ENCODE assay signal across 21 cellular contexts in the genomic region with DNA sequence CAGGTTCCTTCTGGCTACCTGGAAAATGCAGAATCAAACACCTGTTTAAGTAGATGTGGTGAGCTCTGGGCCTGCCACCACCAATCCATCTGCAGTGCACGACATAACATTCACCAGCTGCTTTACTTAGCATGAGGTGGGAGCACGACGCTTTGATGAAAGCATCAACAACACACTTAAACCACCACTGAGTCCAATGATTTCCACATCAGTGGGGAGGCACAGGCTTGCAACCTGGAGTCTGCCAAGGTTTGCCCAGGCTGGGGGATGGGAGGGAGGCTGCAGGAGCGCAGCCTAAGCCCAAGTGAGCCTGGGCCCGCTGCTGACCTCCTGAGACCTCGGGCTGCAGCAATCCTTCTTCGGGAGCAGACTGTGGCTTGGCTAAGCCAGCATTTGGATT.
A peak's percentile ranks its signal among the peaks of the same experiment; 100 is the strongest.
DNase-seq lines count a peak whose midpoint lies in the region; ATAC-seq, FAIRE-seq and TF ChIP-seq lines count a peak whose summit lies in the region.
"Had no signal": no experiment of that assay in that cellular context is flagged by ENCODE, and none has a peak within 500 bp of the region (broad histone marks: within the 10 kb centered on the region; RNA-seq: fewer than 3 reads in every experiment).

No MANE protein-coding gene starts in this region.

- no peaks in the 10 kb centered on the region for H3K9me3 ChIP-seq in transverse colon
- H3K9me3 ChIP-seq: BE2C had no signal

- CTCF ChIA-PET in WTC11 (lab: Charles Lee), result no interaction called here

- H3K4me1 Mint-ChIP-seq in WTC11 (peaks cover 9% of the 10 kb centered on the region), nephron progenitor cell (peaks cover 75% of the 10 kb centered on the region)
- no peaks in the 10 kb centered on the region for H3K4me1 Mint-ChIP-seq in stimulated activated memory B cell treated with anti-CD40 and anti-IgM and Interleukin-4, amounts not matched to agents 10 μg/mL and 1 μg/mL and 100 μg/mL, for 72 hours

- intact Hi-C loops in transverse colon (cut with DNase I; ENCODE audit: low total_unique reads), result loop anchor here (1.0 kb wide), 1 partner anchor 46 kb away; no protein-coding TSS in a partner anchor

- no peak for TF ChIP-seq POLR2A in transverse colon (IDR thresholded peaks at IDR 0.05)
- no peak for TF ChIP-seq POLR2A in H54 (IDR thresholded peaks at IDR 0.05; ENCODE audit: low read depth, low read length)

- TF ChIP-seq EP300 in transverse colon (IDR thresholded peaks at IDR 0.05; ENCODE audit: low read depth), result no peak

- H3K27ac Mint-ChIP-seq in WTC11, result no peak overlapping the region
- peak overlapping the region; percentile 65 for H3K27ac Mint-ChIP-seq in nephron progenitor cell
- no peak overlapping the region for H3K27ac Mint-ChIP-seq in stimulated activated memory B cell treated with anti-CD40 and anti-IgM and Interleukin-4, amounts not matched to agents 10 μg/mL and 1 μg/mL and 100 μg/mL, for 72 hours
- H3K27ac Mint-ChIP-seq: CD8-positive, alpha-beta T cell had no signal

- no peak overlapping the region for H3K4me3 Mint-ChIP-seq in WTC11
- no peak overlapping the region for H3K4me3 Mint-ChIP-seq in nephron progenitor cell
- no peak overlapping the region for H3K4me3 Mint-ChIP-seq in stimulated activated memory B cell treated with anti-CD40 and anti-IgM and Interleukin-4, amounts not matched to agents 10 μg/mL and 1 μg/mL and 100 μg/mL, for 72 hours
- H3K4me3 Mint-ChIP-seq: CD8-positive, alpha-beta T cell had no signal

- H3K36me3 ChIP-seq in transverse colon, result no peaks in the 10 kb centered on the region
- H3K36me3 ChIP-seq: BE2C had no signal

- no peak overlapping the region for H3K4me3 ChIP-seq in transverse colon
- H3K4me3 ChIP-seq: GM12878 had no signal

- TF ChIP-seq CTCF in WTC11 (IDR thresholded peaks at IDR 0.05) (no peak), nephron progenitor cell (IDR thresholded peaks at IDR 0.05) (no peak), transverse colon (IDR thresholded peaks at IDR 0.05) (no peak)

- peak overlapping the region; percentile 34 to 87 (median 82) for H3K27ac ChIP-seq in transverse colon
- H3K27ac ChIP-seq: KMS-11 had no signal

- no peaks in the 10 kb centered on the region for H3K27me3 ChIP-seq in transverse colon
- H3K27me3 ChIP-seq: BE2C had no signal

- POLR2A ChIA-PET in WTC11 (lab: Charles Lee), result no interaction called here

- H3K27me3 Mint-ChIP-seq in WTC11 (ENCODE audit: low read depth) (no peaks in the 10 kb centered on the region), nephron progenitor cell (ENCODE audit: low read depth, poor library complexity) (peaks cover 3% of the 10 kb centered on the region)
- no peaks in the 10 kb centered on the region for H3K27me3 Mint-ChIP-seq in stimulated activated memory B cell treated with anti-CD40 and anti-IgM and Interleukin-4, amounts not matched to agents 10 μg/mL and 1 μg/mL and 100 μg/mL, for 72 hours

- DNase-seq in DMS 273 (lab: John Stamatoyannopoulos, UW; ENCODE audit: unreplicated experiment) (peak; percentile 20), DMS 273 treated with DMSO at 0.1 percent for 48 hours (lab: John Stamatoyannopoulos, UW) (no peak), WTC11 (ENCODE audit: low spot score) (no peak), nephron progenitor cell (no peak), transverse colon (peak; percentile 14), NCI-H1092 (lab: John Stamatoyannopoulos, UW) (no peak), H54 (ENCODE audit: insufficient read length, low spot score) (no peak)
- DNase-seq: 8988T; BE2C; CD8-positive, alpha-beta T cell; DND-41; GDM1; GOT3; NCI-H146; NCI-H2081; NCI-H524 treated with DMSO at 0.1 percent for 48 hours had no signal

- WGBS in transverse colon (ENCODE audit: low coverage in 1 of 2), 2 donors, result 65% methylated on average over 6 of the region's 7 CpGs; no CpG with 5 or more reads in 1 of the 2 donors

- H3K9me3 Mint-ChIP-seq in WTC11 (no peaks in the 10 kb centered on the region), nephron progenitor cell (peaks cover 6% of the 10 kb centered on the region)
- peaks cover 2% of the 10 kb centered on the region for H3K9me3 Mint-ChIP-seq in stimulated activated memory B cell treated with anti-CD40 and anti-IgM and Interleukin-4, amounts not matched to agents 10 μg/mL and 1 μg/mL and 100 μg/mL, for 72 hours
- H3K9me3 Mint-ChIP-seq: CD8-positive, alpha-beta T cell had no signal

- no peaks in the 10 kb centered on the region for H3K36me3 Mint-ChIP-seq in WTC11
- H3K36me3 Mint-ChIP-seq in nephron progenitor cell (ENCODE audit: low read depth), result peaks cover 2% of the 10 kb centered on the region
- H3K36me3 Mint-ChIP-seq in stimulated activated memory B cell treated with anti-CD40 and anti-IgM and Interleukin-4, amounts not matched to agents 10 μg/mL and 1 μg/mL and 100 μg/mL, for 72 hours, result no peaks in the 10 kb centered on the region
- H3K36me3 Mint-ChIP-seq: CD8-positive, alpha-beta T cell had no signal

- in situ Hi-C loops in transverse colon (cut with MboI; ENCODE audit: low pct_ligation_motif_present in 1 of 4, low pct_unique_long_range_greater_than_20kb in 1 of 4, low sequenced_read_pairs in 3 of 4), result no loop called here

- FAIRE-seq in H54 (lab: Jason Lieb, UNC), result no peak
- FAIRE-seq: D721Med, GM12878 had no signal

- H3K4me1 ChIP-seq in transverse colon, result peaks cover 0 to 7% (median 2%) of the 10 kb centered on the region in 4 donors
- H3K4me1 ChIP-seq: BE2C had no signal

- ATAC-seq in WTC11, result peak; percentile 30; the same call in 1 of the 2 replicates
- no peak for ATAC-seq in stimulated activated memory B cell treated with anti-CD40 and anti-IgM and Interleukin-4, amounts not matched to agents 10 μg/mL and 1 μg/mL and 100 μg/mL, for 72 hours
- ATAC-seq: CD8-positive, alpha-beta T cell; GM12878; Panc1 had no signal

TF ChIP-seq in WTC11, 78 proteins besides CTCF, POLR2A, EP300 and RAD21:
- TF ChIP-seq ZNF121 (CRISPR knock-in tag; IDR thresholded peaks at IDR 0.05) (no peak), GRHL2 (CRISPR knock-in tag; IDR thresholded peaks at IDR 0.05; ENCODE audit: insufficient replicate concordance, severe bottlenecking) (no peak), IRF2 (CRISPR knock-in tag; IDR thresholded peaks at IDR 0.05; ENCODE audit: borderline replicate concordance, low read depth) (no peak), SMAD4 (CRISPR knock-in tag; IDR thresholded peaks at IDR 0.05) (no peak), EMX1 (CRISPR knock-in tag; IDR thresholded peaks at IDR 0.05) (no peak), FOXJ3 (CRISPR knock-in tag; IDR thresholded peaks at IDR 0.05; ENCODE audit: borderline replicate concordance) (no peak)
- TF ChIP-seq, protein P1, sequence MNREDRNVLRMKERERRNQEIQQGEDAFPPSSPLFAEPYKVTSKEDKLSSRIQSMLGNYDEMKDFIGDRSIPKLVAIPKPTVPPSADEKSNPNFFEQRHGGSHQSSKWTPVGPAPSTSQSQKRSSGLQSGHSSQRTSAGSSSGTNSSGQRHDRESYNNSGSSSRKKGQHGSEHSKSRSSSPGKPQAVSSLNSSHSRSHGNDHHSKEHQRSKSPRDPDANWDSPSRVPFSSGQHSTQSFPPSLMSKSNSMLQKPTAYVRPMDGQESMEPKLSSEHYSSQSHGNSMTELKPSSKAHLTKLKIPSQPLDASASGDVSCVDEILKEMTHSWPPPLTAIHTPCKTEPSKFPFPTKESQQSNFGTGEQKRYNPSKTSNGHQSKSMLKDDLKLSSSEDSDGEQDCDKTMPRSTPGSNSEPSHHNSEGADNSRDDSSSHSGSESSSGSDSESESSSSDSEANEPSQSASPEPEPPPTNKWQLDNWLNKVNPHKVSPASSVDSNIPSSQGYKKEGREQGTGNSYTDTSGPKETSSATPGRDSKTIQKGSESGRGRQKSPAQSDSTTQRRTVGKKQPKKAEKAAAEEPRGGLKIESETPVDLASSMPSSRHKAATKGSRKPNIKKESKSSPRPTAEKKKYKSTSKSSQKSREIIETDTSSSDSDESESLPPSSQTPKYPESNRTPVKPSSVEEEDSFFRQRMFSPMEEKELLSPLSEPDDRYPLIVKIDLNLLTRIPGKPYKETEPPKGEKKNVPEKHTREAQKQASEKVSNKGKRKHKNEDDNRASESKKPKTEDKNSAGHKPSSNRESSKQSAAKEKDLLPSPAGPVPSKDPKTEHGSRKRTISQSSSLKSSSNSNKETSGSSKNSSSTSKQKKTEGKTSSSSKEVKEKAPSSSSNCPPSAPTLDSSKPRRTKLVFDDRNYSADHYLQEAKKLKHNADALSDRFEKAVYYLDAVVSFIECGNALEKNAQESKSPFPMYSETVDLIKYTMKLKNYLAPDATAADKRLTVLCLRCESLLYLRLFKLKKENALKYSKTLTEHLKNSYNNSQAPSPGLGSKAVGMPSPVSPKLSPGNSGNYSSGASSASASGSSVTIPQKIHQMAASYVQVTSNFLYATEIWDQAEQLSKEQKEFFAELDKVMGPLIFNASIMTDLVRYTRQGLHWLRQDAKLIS (CRISPR knock-in tag; IDR thresholded peaks at IDR 0.05; ENCODE audit: borderline replicate concordance), result no peak
TF ChIP-seq in WTC11: peak in this region for 0.

Comparison
In these comparisons a context has a peak if more than half of its experiments do, and no peak if none do; other contexts are left out.
1. DNase-seq: peak in DMS 273 (single experiment) and transverse colon (single experiment); none in DMS 273 treated with DMSO at 0.1 percent for 48 hours (single experiment), WTC11 (single experiment), nephron progenitor cell (single experiment), NCI-H1092 (single experiment) and H54 (single experiment).